In the genomic region with DNA sequence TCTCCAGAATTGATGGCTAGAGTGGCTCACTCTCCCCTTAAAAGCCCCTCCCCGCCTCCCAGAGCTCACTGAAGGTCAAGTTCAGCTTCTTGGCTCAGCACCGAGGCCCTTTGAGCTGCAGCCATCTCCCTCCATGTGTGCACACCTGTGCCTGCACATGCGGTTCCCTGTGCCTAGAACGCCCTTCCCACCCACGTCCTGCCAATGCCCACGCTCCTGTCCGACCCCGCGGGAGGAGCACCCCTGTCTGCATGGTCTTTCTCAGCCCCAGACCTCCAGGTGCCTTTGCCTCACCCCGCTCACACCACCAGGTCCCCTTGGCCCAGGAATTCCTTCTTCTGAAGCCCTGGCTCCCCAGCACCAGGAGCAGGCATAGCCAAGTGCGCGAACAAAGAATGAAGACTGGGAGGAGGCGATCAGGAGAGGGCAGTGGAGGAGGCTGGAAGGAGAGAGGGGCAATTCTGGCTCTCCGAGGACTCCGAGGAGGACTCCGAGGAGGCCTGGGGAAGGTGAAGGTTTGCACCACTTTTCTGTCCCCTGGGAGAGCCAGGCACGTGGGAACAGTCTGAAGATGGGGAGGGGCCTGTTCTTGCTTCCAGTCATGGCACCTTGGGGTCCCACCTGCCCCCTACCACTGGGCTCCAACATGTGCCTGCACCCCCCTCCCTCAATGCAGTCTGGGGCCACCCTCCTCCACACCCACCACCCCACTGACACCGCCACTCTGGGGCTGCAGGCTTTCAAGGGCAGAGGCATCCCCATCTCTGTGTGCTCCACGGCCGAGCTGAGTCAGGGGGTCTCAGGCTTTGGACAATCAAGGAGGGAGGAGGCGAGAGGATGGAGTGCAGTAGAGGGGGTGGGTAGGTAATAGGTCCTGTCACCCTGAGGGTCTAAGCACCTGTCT, we compare ENCODE assay signal across 22 cellular contexts. TPM values are rescaled to one million over a fixed set of nuclear protein-coding genes. Genes with fewer than 3 reads are reported as not detected.
"Had no signal": no experiment of that assay in that cellular context is flagged by ENCODE, and none has a peak within 500 bp of the region (broad histone marks: within the 10 kb centered on the region; RNA-seq: fewer than 3 reads in every experiment).

No MANE protein-coding gene starts in this region.

- H3K36me3 Mint-ChIP-seq: natural killer cell treated with Interleukin-12 subunit alpha and Interleukin-12 subunit beta and Interleukin-15 and Interleukin-18, amount 100 ng/mL, for 72 hours; stimulated activated naive B cell treated with anti-CD40 and anti-IgM and Interleukin-4, amounts not matched to agents 10 μg/mL and 1 μg/mL and 100 μg/mL, for 72 hours had no signal

- H3K9me3 Mint-ChIP-seq: activated CD4-positive, alpha-beta T cell treated with anti-CD3 and anti-CD28 coated beads, Interleukin-2, amount 10 ng/mL, durations not matched to agents 7 days and 5 days; activated naive CD8-positive, alpha-beta T cell treated with anti-CD3 and anti-CD28 coated beads, Interleukin-2, amount 50 U/mL, for 24 hours; activated T-cell treated with anti-CD3 and anti-CD28 coated beads, Interleukin-2, amount 50 U/mL, for 24 hours; natural killer cell treated with Interleukin-12 subunit alpha and Interleukin-12 subunit beta and Interleukin-15 and Interleukin-18, amount 100 ng/mL, for 72 hours; T-helper 1 cell treated with Interleukin-12 subunit alpha and Interleukin-12 subunit beta and Interleukin-4 antibody, amounts not matched to agents 30 μg/mL and 1 μg/mL, for 36 hours had no signal

- H3K27ac ChIP-seq: ascending aorta, gastrocnemius medialis, heart left ventricle, sigmoid colon, thyroid gland had no signal

- H3K27me3 ChIP-seq: thyroid gland had no signal

- H3K9me3 ChIP-seq: gastrocnemius medialis, thyroid gland had no signal

- H3K4me1 ChIP-seq: ascending aorta, gastrocnemius medialis, heart left ventricle, sigmoid colon, thyroid gland had no signal

- H3K4me3 ChIP-seq: ascending aorta, gastrocnemius medialis, heart left ventricle, sigmoid colon, thyroid gland had no signal

- H3K4me3 Mint-ChIP-seq: activated CD4-positive, alpha-beta T cell treated with anti-CD3 and anti-CD28 coated beads, Interleukin-2, amount 10 ng/mL, durations not matched to agents 7 days and 5 days; activated CD8-positive, alpha-beta T cell treated with anti-CD3 and anti-CD28 coated beads, Interleukin-2, amount 10 ng/mL, durations not matched to agents 7 days and 5 days; activated naive CD4-positive, alpha-beta T cell treated with anti-CD3 and anti-CD28 coated beads for 36 hours; activated naive CD8-positive, alpha-beta T cell treated with anti-CD3 and anti-CD28 coated beads, Interleukin-2, amount 50 U/mL, for 24 hours; activated T-cell treated with anti-CD3 and anti-CD28 coated beads, Interleukin-2, amount 50 U/mL, for 24 hours; natural killer cell treated with Interleukin-12 subunit alpha and Interleukin-12 subunit beta and Interleukin-15 and Interleukin-18, amount 100 ng/mL, for 72 hours; stimulated activated naive B cell treated with anti-CD40 and anti-IgM and Interleukin-4, amounts not matched to agents 10 μg/mL and 1 μg/mL and 100 μg/mL, for 72 hours; T-helper 1 cell treated with Interleukin-12 subunit alpha and Interleukin-12 subunit beta and Interleukin-4 antibody, amounts not matched to agents 30 μg/mL and 1 μg/mL, for 36 hours had no signal

- ATAC-seq: activated CD4-positive, CD25-positive, alpha-beta regulatory T cell treated with anti-CD3 and anti-CD28 coated beads, Interleukin-2, amount 50 U/mL, for 24 hours; activated CD8-positive, alpha-beta T cell treated with anti-CD3 and anti-CD28 coated beads, Interleukin-2, amount 10 ng/mL, durations not matched to agents 7 days and 5 days; activated naive CD8-positive, alpha-beta T cell treated with anti-CD3 and anti-CD28 coated beads, Interleukin-2, amount 50 U/mL, for 24 hours; gastrocnemius medialis; stimulated activated naive B cell treated with anti-CD40 and anti-IgM and Interleukin-4, amounts not matched to agents 10 μg/mL and 1 μg/mL and 100 μg/mL, for 72 hours had no signal

- DNase-seq: activated CD4-positive, alpha-beta T cell treated with anti-CD3 and anti-CD28 coated beads, Interleukin-2, amount 10 ng/mL, durations not matched to agents 7 days and 5 days; activated CD8-positive, alpha-beta T cell treated with anti-CD3 and anti-CD28 coated beads, Interleukin-2, amount 10 ng/mL, durations not matched to agents 7 days and 5 days; activated naive CD4-positive, alpha-beta T cell treated with anti-CD3 and anti-CD28 coated beads for 36 hours; activated naive CD8-positive, alpha-beta T cell treated with anti-CD3 and anti-CD28 coated beads, Interleukin-2, amount 50 U/mL, for 24 hours; activated T-cell treated with anti-CD3 and anti-CD28 coated beads, Interleukin-2, amount 50 U/mL, for 24 hours; effector CD4-positive, alpha-beta T cell; gastrocnemius medialis; sigmoid colon; stimulated activated naive B cell treated with anti-CD40 and anti-IgM and Interleukin-4, amounts not matched to agents 10 μg/mL and 1 μg/mL and 100 μg/mL, for 72 hours; thyroid gland had no signal

- H3K4me1 Mint-ChIP-seq: activated CD4-positive, alpha-beta T cell treated with anti-CD3 and anti-CD28 coated beads, Interleukin-2, amount 10 ng/mL, durations not matched to agents 7 days and 5 days; activated naive CD8-positive, alpha-beta T cell treated with anti-CD3 and anti-CD28 coated beads, Interleukin-2, amount 50 U/mL, for 24 hours had no signal

- H3K36me3 ChIP-seq: ascending aorta, gastrocnemius medialis, heart left ventricle, sigmoid colon, thyroid gland had no signal

- H3K27ac Mint-ChIP-seq: activated CD4-positive, alpha-beta T cell treated with anti-CD3 and anti-CD28 coated beads, Interleukin-2, amount 10 ng/mL, durations not matched to agents 7 days and 5 days; activated CD8-positive, alpha-beta T cell treated with anti-CD3 and anti-CD28 coated beads, Interleukin-2, amount 10 ng/mL, durations not matched to agents 7 days and 5 days; activated naive CD4-positive, alpha-beta T cell treated with anti-CD3 and anti-CD28 coated beads for 36 hours; activated naive CD8-positive, alpha-beta T cell treated with anti-CD3 and anti-CD28 coated beads, Interleukin-2, amount 50 U/mL, for 24 hours; activated T-cell treated with anti-CD3 and anti-CD28 coated beads, Interleukin-2, amount 50 U/mL, for 24 hours; activated T-helper 2 cell treated with anti-CD3 and anti-CD28 coated beads, Interferon-gamma antibody, Interleukin-2, Interleukin-4, amounts not matched to agents 10 μg/mL and 5 μg/mL and 100 μg/mL, durations not matched to agents 14 hours and 24 hours and 36 hours; natural killer cell treated with Interleukin-12 subunit alpha and Interleukin-12 subunit beta and Interleukin-15 and Interleukin-18, amount 100 ng/mL, for 72 hours; stimulated activated naive B cell treated with anti-CD40 and anti-IgM and Interleukin-4, amounts not matched to agents 10 μg/mL and 1 μg/mL and 100 μg/mL, for 72 hours; T-helper 1 cell treated with Interleukin-12 subunit alpha and Interleukin-12 subunit beta and Interleukin-4 antibody, amounts not matched to agents 30 μg/mL and 1 μg/mL, for 36 hours had no signal

RNA-seq across cellular contexts. Expression of a gene that starts 17.7 kb away (rescaled TPM):
- total RNA-seq: activated CD8-positive, alpha-beta T cell treated with anti-CD3 and anti-CD28 coated beads, Interleukin-2, amount 10 ng/mL, durations not matched to agents 7 days and 5 days had no signal

RNA-seq across cellular contexts. Expression of a gene that starts 39.5 kb away (rescaled TPM):
- total RNA-seq: activated CD4-positive, alpha-beta T cell treated with anti-CD3 and anti-CD28 coated beads, Interleukin-2, amount 10 ng/mL, durations not matched to agents 7 days and 5 days; activated CD8-positive, alpha-beta T cell treated with anti-CD3 and anti-CD28 coated beads, Interleukin-2, amount 10 ng/mL, durations not matched to agents 7 days and 5 days; activated naive CD4-positive, alpha-beta T cell treated with anti-CD3 and anti-CD28 coated beads for 36 hours; activated T-helper 2 cell treated with anti-CD3 and anti-CD28 coated beads, Interferon-gamma antibody, Interleukin-2, Interleukin-4, amounts not matched to agents 10 μg/mL and 5 μg/mL and 100 μg/mL, durations not matched to agents 14 hours and 24 hours and 36 hours; ascending aorta; bronchial epithelial cell; cerebellum; gastrocnemius medialis; natural killer cell treated with Interleukin-12 subunit alpha and Interleukin-12 subunit beta and Interleukin-15 and Interleukin-18, amount 100 ng/mL, for 72 hours; omental fat pad; pulmonary artery endothelial cell; sigmoid colon; subcutaneous adipose tissue; thyroid gland had no signal

RNA-seq across cellular contexts. Expression of a gene that starts 50.1 kb away (rescaled TPM):
- total RNA-seq: activated CD4-positive, alpha-beta T cell treated with anti-CD3 and anti-CD28 coated beads, Interleukin-2, amount 10 ng/mL, durations not matched to agents 7 days and 5 days; activated CD8-positive, alpha-beta T cell treated with anti-CD3 and anti-CD28 coated beads, Interleukin-2, amount 10 ng/mL, durations not matched to agents 7 days and 5 days; activated naive CD4-positive, alpha-beta T cell treated with anti-CD3 and anti-CD28 coated beads for 36 hours; activated T-helper 2 cell treated with anti-CD3 and anti-CD28 coated beads, Interferon-gamma antibody, Interleukin-2, Interleukin-4, amounts not matched to agents 10 μg/mL and 5 μg/mL and 100 μg/mL, durations not matched to agents 14 hours and 24 hours and 36 hours; ascending aorta; gastrocnemius medialis; heart left ventricle; liver; natural killer cell treated with Interleukin-12 subunit alpha and Interleukin-12 subunit beta and Interleukin-15 and Interleukin-18, amount 100 ng/mL, for 72 hours; omental fat pad; pulmonary artery endothelial cell; sigmoid colon; subcutaneous adipose tissue; thyroid gland had no signal
